ENCODE assay signal across 26 cellular contexts in the genomic region with DNA sequence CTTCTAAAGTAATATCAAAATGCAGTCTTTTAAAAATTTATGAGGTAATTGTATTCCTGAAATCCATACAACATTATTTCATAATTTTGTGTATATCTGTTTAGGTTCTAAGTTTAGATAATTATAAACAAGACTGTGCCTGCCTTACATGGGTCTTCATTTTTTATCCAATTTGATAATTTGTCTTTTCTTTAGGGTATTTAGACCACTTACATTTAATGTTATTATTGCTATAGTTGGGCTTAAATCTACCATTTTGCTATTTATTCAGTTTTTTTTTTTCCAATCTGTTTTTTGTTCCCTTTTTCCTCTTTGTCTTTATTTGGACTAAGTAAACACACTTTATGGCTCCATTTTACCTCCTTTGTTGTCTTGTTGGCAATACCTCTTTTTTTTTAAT.
"Had no signal": no experiment of that assay in that cellular context is flagged by ENCODE, and none has a peak within 500 bp of the region (broad histone marks: within the 10 kb centered on the region; RNA-seq: fewer than 3 reads in every experiment).

No MANE protein-coding gene starts in this region.

- H3K4me3 ChIP-seq: stomach, suprapubic skin, testis, thoracic aorta, thyroid gland, tibial artery, tibial nerve, transverse colon, upper lobe of left lung, upper lobe of right lung, uterus, vagina had no signal

- H3K27me3 ChIP-seq: stomach, suprapubic skin, testis, thyroid gland, tibial artery, tibial nerve, transverse colon, upper lobe of left lung, upper lobe of right lung, uterus, vagina had no signal

- H3K9me3 ChIP-seq: testis, thoracic aorta, transverse colon, upper lobe of right lung, uterus, vagina had no signal

- FAIRE-seq: urothelium cell line had no signal

- DNase-seq: stimulated activated CD4-positive, alpha-beta T cell treated with anti-CD3 and anti-CD28 coated beads, Interleukin-2, amount 100 ng/mL, for 48 hours; stimulated activated CD4-positive, alpha-beta T cell treated with anti-CD3 and anti-CD28 coated beads, Interleukin-4, amount 100 ng/mL, for 24 hours; stimulated activated CD4-positive, alpha-beta T cell treated with anti-CD3 and anti-CD28 coated beads, Interleukin-4, amount 100 ng/mL, for 4 hours; stimulated activated CD8-positive, alpha-beta memory T cell treated with anti-CD3 and anti-CD28 coated beads, Interleukin-4, amount 100 ng/mL, for 48 hours; stimulated activated naive B cell treated with anti-CD40 and anti-IgM and Interleukin-4, amounts not matched to agents 10 μg/mL and 1 μg/mL and 100 μg/mL, for 72 hours; stimulated activated naive CD4-positive, alpha-beta T cell; stimulated activated naive CD4-positive, alpha-beta T cell treated with Interleukin-2 at 50 U/mL for 16 hours; stimulated activated naive CD8-positive, alpha-beta T cell treated with anti-CD3 and anti-CD28 coated beads, Interleukin-15, amount 100 ng/mL, for 72 hours; stimulated activated naive CD8-positive, alpha-beta T cell treated with anti-CD3 and anti-CD28 coated beads, Interleukin-15, Interleukin-2, amounts not matched to agents 100 U/mL and 50 U/mL, for 24 hours; stomach; substantia nigra; testis; thyroid gland; tibial artery; transverse colon; trophoblast cell; upper lobe of left lung; upper lobe of right lung; uterus had no signal

- H3K36me3 ChIP-seq: stomach, suprapubic skin, thoracic aorta, thyroid gland, tibial artery, tibial nerve, transverse colon, upper lobe of left lung, upper lobe of right lung, uterus, vagina had no signal

- H3K27ac ChIP-seq: stomach, suprapubic skin, testis, thoracic aorta, thyroid gland, tibial artery, tibial nerve, transverse colon, upper lobe of left lung, upper lobe of right lung, uterus, vagina had no signal

- H3K4me1 ChIP-seq: stomach, suprapubic skin, testis, thyroid gland, tibial artery, tibial nerve, transverse colon, upper lobe of left lung, upper lobe of right lung, uterus, vagina had no signal

- ATAC-seq: stimulated activated effector memory CD8-positive, alpha-beta T cell treated with anti-CD3 and anti-CD28 coated beads, Interleukin-12 subunit alpha, Interleukin-12 subunit beta, amount 100 ng/mL, for 72 hours; stimulated activated memory B cell treated with anti-CD40 and anti-IgM and Interleukin-4, amounts not matched to agents 10 μg/mL and 1 μg/mL and 100 μg/mL, for 72 hours; stimulated activated naive B cell treated with anti-CD40 and anti-IgM and Interleukin-4, amounts not matched to agents 10 μg/mL and 1 μg/mL and 100 μg/mL, for 72 hours; stimulated activated naive CD8-positive, alpha-beta T cell treated with anti-CD3 and anti-CD28 coated beads, Interleukin-15, amount 100 ng/mL, for 72 hours; stimulated activated naive CD8-positive, alpha-beta T cell treated with anti-CD3 and anti-CD28 coated beads, Interleukin-15, Interleukin-2, amounts not matched to agents 100 U/mL and 50 U/mL, for 24 hours; upper lobe of right lung had no signal
